ENCODE assay signal across 22 cellular contexts in the genomic region with DNA sequence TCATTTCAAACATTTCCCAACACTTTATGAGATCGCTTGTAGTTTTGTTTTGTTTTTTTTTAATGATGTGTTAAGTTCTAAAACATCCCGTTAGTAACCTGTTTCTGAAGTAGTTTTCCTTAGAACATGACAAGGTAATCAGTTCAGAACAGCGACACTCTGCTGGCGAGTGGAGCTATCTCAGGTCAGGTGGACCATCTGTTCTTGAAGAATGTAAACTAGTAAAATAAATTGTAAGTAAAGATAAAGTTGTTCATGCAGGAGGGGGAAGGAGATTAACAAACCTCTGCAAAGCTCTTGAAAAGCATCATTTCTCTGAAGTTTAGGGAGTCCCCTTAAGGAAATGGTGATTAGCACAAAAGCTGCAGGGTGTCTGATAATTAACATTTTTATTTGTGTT.
DNase-seq lines count a peak whose midpoint lies in the region; ATAC-seq, FAIRE-seq and TF ChIP-seq lines count a peak whose summit lies in the region.
"Had no signal": no experiment of that assay in that cellular context is flagged by ENCODE, and none has a peak within 500 bp of the region (broad histone marks: within the 10 kb centered on the region; RNA-seq: fewer than 3 reads in every experiment).

No MANE protein-coding gene starts in this region.

- H3K27ac ChIP-seq in C4-2B (no peak overlapping the region), upper lobe of left lung (no peak overlapping the region), ovary (no peak overlapping the region)
- H3K27ac ChIP-seq: BLaER1, GM23248 had no signal

- no peaks in the 10 kb centered on the region for H3K36me3 Mint-ChIP-seq in activated CD8-positive, alpha-beta memory T cell treated with anti-CD3 and anti-CD28 coated beads, Interleukin-2, amount 10 ng/mL, durations not matched to agents 7 days and 5 days

- H3K27ac Mint-ChIP-seq in activated CD8-positive, alpha-beta memory T cell treated with anti-CD3 and anti-CD28 coated beads, Interleukin-2, amount 10 ng/mL, durations not matched to agents 7 days and 5 days: no peak overlapping the region
- H3K27ac Mint-ChIP-seq: B cell; CD4-positive, alpha-beta memory T cell had no signal

- intact Hi-C loops in ovary (cut with DNase I): no loop called here

- TF ChIP-seq POLR2A in upper lobe of left lung (IDR thresholded peaks at IDR 0.05): no peak
- TF ChIP-seq POLR2A in ovary (IDR thresholded peaks at IDR 0.05): no peak

- H3K27me3 ChIP-seq in upper lobe of left lung (no peaks in the 10 kb centered on the region), ovary (no peaks in the 10 kb centered on the region)
- H3K27me3 ChIP-seq: BLaER1 had no signal

- peak; percentile 63 for FAIRE-seq in HTR-8/SVneo (lab: Jason Lieb, UNC)
- FAIRE-seq: GM12878, GM19239, H1 had no signal

- 50 to 51% methylated on average over 4 of the region's 4 CpGs for WGBS in upper lobe of left lung, 2 donors
- 11 to 29% (median 24%) methylated on average over 4 of the region's 4 CpGs for WGBS in ovary, 3 donors

- no peak overlapping the region for H3K4me3 Mint-ChIP-seq in activated CD8-positive, alpha-beta memory T cell treated with anti-CD3 and anti-CD28 coated beads, Interleukin-2, amount 10 ng/mL, durations not matched to agents 7 days and 5 days
- H3K4me3 Mint-ChIP-seq: B cell; CD4-positive, alpha-beta memory T cell had no signal

- no peak for DNase-seq in HTR-8/SVneo (ENCODE audit: insufficient read length, low spot score)
- peak; percentile 13 for DNase-seq in OCI-M1 (lab: John Stamatoyannopoulos, UW)
- DNase-seq in fibroblast of villous mesenchyme (ENCODE audit: low read depth): peak; percentile 17
- no peak for DNase-seq in upper lobe of left lung
- no peak for DNase-seq in activated CD8-positive, alpha-beta memory T cell treated with anti-CD3 and anti-CD28 coated beads, Interleukin-2, amount 10 ng/mL, durations not matched to agents 7 days and 5 days
- no peak for DNase-seq in stimulated activated CD4-positive, alpha-beta T cell treated with anti-CD3 and anti-CD28 coated beads, Interleukin-2, amount 100 ng/mL, for 24 hours
- DNase-seq in ovary: no peak
- DNase-seq: Calu3; CD4-positive, alpha-beta memory T cell; COR-L47; DMS79; EL; GDM1; GM23248; H7; HCEC 1CT had no signal

- H3K4me1 ChIP-seq in upper lobe of left lung (peaks cover 0 to under 1% (median 0%) of the 10 kb centered on the region in 4 donors), ovary (ENCODE audit: insufficient read depth) (no peaks in the 10 kb centered on the region)
- H3K4me1 ChIP-seq: BLaER1 had no signal

- no peaks in the 10 kb centered on the region for H3K9me3 ChIP-seq in upper lobe of left lung
- H3K9me3 ChIP-seq in ovary: no peaks in the 10 kb centered on the region
- H3K9me3 ChIP-seq: BLaER1 had no signal

- no peaks in the 10 kb centered on the region for H3K36me3 ChIP-seq in upper lobe of left lung
- no peaks in the 10 kb centered on the region for H3K36me3 ChIP-seq in ovary
- H3K36me3 ChIP-seq: BLaER1 had no signal

- CTCF ChIA-PET in activated CD8-positive, alpha-beta memory T cell treated with anti-CD3 and anti-CD28 coated beads, Interleukin-2, amount 10 ng/mL, durations not matched to agents 7 days and 5 days (lab: Charles Lee): interaction anchor here (0.7 kb wide), 1 partner anchor 32 kb away, joined by 3 read pairs; no protein-coding TSS in a partner anchor

- TF ChIP-seq EP300 in upper lobe of left lung (IDR thresholded peaks at IDR 0.05) (no peak), ovary (IDR thresholded peaks at IDR 0.05) (no peak)

- H3K9me3 Mint-ChIP-seq in activated CD8-positive, alpha-beta memory T cell treated with anti-CD3 and anti-CD28 coated beads, Interleukin-2, amount 10 ng/mL, durations not matched to agents 7 days and 5 days (ENCODE audit: low read depth): no peaks in the 10 kb centered on the region
- H3K9me3 Mint-ChIP-seq: CD4-positive, alpha-beta memory T cell had no signal

- no peak overlapping the region for H3K4me3 ChIP-seq in fibroblast of villous mesenchyme (ENCODE audit: low read depth, low read length)
- no peak overlapping the region for H3K4me3 ChIP-seq in upper lobe of left lung
- H3K4me3 ChIP-seq in ovary: no peak overlapping the region
- H3K4me3 ChIP-seq: BLaER1, GM12878, GM23248 had no signal

- ATAC-seq in upper lobe of left lung (ENCODE audit: low FRiP score in 2 of 2): no peak
- ATAC-seq in activated CD8-positive, alpha-beta memory T cell treated with anti-CD3 and anti-CD28 coated beads, Interleukin-2, amount 10 ng/mL, durations not matched to agents 7 days and 5 days: no peak
- ATAC-seq: GM12878 had no signal

- peak; percentile 33 for TF ChIP-seq CTCF in C4-2B (conservative IDR thresholded peaks at IDR 0.05)
- no peak for TF ChIP-seq CTCF in fibroblast of villous mesenchyme (IDR thresholded peaks at IDR 0.05; ENCODE audit: insufficient read depth, low read depth, low read length)
- TF ChIP-seq CTCF in upper lobe of left lung (IDR thresholded peaks at IDR 0.05): no peak
- TF ChIP-seq CTCF in ovary (IDR thresholded peaks at IDR 0.05): no peak

- H3K4me1 Mint-ChIP-seq in activated CD8-positive, alpha-beta memory T cell treated with anti-CD3 and anti-CD28 coated beads, Interleukin-2, amount 10 ng/mL, durations not matched to agents 7 days and 5 days: no peaks in the 10 kb centered on the region
- H3K4me1 Mint-ChIP-seq: B cell had no signal

- no peaks in the 10 kb centered on the region for H3K27me3 Mint-ChIP-seq in activated CD8-positive, alpha-beta memory T cell treated with anti-CD3 and anti-CD28 coated beads, Interleukin-2, amount 10 ng/mL, durations not matched to agents 7 days and 5 days
- H3K27me3 Mint-ChIP-seq: B cell; CD4-positive, alpha-beta memory T cell had no signal

Comparison
In these comparisons a context has a peak if more than half of its experiments do, and no peak if none do; other contexts are left out.
1. DNase-seq: peak in OCI-M1 (single experiment) and fibroblast of villous mesenchyme (single experiment); none in HTR-8/SVneo (single experiment), upper lobe of left lung (0 of 2), activated CD8-positive, alpha-beta memory T cell treated with anti-CD3 and anti-CD28 coated beads, Interleukin-2, amount 10 ng/mL, durations not matched to agents 7 days and 5 days (single experiment), stimulated activated CD4-positive, alpha-beta T cell treated with anti-CD3 and anti-CD28 coated beads, Interleukin-2, amount 100 ng/mL, for 24 hours (0 of 2) and ovary (0 of 5).